1 cellular context compared by ENCODE assay signal in genomic region chr15:63503739-63504246, GRCh38.
TF ChIP-seq lines count a peak whose summit lies in the region.

No MANE protein-coding gene starts in this region.

TF ChIP-seq in IMR-90, 13 proteins besides CTCF, POLR2A, EP300 and RAD21 (continued from another document):
- TF ChIP-seq MAZ (IDR thresholded peaks at IDR 0.05; ENCODE audit: borderline replicate concordance, low read depth, low read length), result no peak
- TF ChIP-seq MXI1 (IDR thresholded peaks at IDR 0.05; ENCODE audit: borderline replicate concordance, low read depth, low read length), result peak; percentile 54; the same call in 1 of the 2 replicates
